ENCODE assay signal across 13 cellular contexts in genomic region chr12:31245822-31246469, GRCh38.
DNase-seq lines count a peak whose midpoint lies in the region; ATAC-seq, FAIRE-seq and TF ChIP-seq lines count a peak whose summit lies in the region.
"Had no signal": no experiment of that assay in that cellular context is flagged by ENCODE, and none has a peak within 500 bp of the region (broad histone marks: within the 10 kb centered on the region; RNA-seq: fewer than 3 reads in every experiment).

No MANE protein-coding gene starts in this region.

- FAIRE-seq in HTR-8/SVneo (lab: Jason Lieb, UNC), result peak; percentile 9
- FAIRE-seq: GM12892 had no signal

- no peak for DNase-seq in HTR-8/SVneo (ENCODE audit: insufficient read length, low spot score)
- DNase-seq in RPMI7951 (ENCODE audit: low read depth), result peak; percentile 15
- DNase-seq in epithelial cell of proximal tubule (ENCODE audit: low read depth), result no peak
- DNase-seq in osteoblast (ENCODE audit: insufficient read length, low spot score, missing footprints), result no peak
- DNase-seq: activated CD4-positive, alpha-beta T cell treated with anti-CD3 and anti-CD28 coated beads, Interleukin-2, amount 50 U/mL, for 48 hours; activated naive CD4-positive, alpha-beta T cell treated with anti-CD3 and anti-CD28 coated beads, Interleukin-2, amount 10 ng/mL, durations not matched to agents 7 days and 5 days; glutamatergic neuron; NCI-H774; psoas muscle had no signal

- H3K9me3 ChIP-seq in osteoblast (ENCODE audit: low read depth, low read length), result no peaks in the 10 kb centered on the region
- H3K9me3 ChIP-seq: psoas muscle had no signal

- TF ChIP-seq CTCF in epithelial cell of proximal tubule (conservative IDR thresholded peaks at IDR 0.05; ENCODE audit: low read depth, low read length) (peak; percentile 7), osteoblast (IDR thresholded peaks at IDR 0.05; ENCODE audit: extremely low read depth, low read depth, low read length) (no peak)

- H3K4me3 ChIP-seq in epithelial cell of proximal tubule (ENCODE audit: low read depth, low read length) (no peak overlapping the region), osteoblast (ENCODE audit: insufficient read depth, low read length) (no peak overlapping the region)
- H3K4me3 ChIP-seq: psoas muscle had no signal

- H3K79me2 ChIP-seq in osteoblast (ENCODE audit: insufficient read depth, low read length), result no peaks in the 10 kb centered on the region

- no peak overlapping the region for H3K4me2 ChIP-seq in osteoblast (ENCODE audit: insufficient read depth, low read length)

- H4K20me1 ChIP-seq in osteoblast (ENCODE audit: insufficient read depth, low read length), result no peaks in the 10 kb centered on the region

- peaks cover 6% of the 10 kb centered on the region for H3K27me3 ChIP-seq in osteoblast (ENCODE audit: insufficient read depth, low read length)

- H3K27ac ChIP-seq in osteoblast (ENCODE audit: low read depth, low read length), result no peak overlapping the region
- H3K27ac ChIP-seq: psoas muscle had no signal

- H3K36me3 ChIP-seq in osteoblast (ENCODE audit: insufficient read depth, low read length), result no peaks in the 10 kb centered on the region

- ATAC-seq in HG03521 (IDR thresholded peaks at IDR 0.05; ENCODE audit: unreplicated experiment) (no peak), HG02852 (IDR thresholded peaks at IDR 0.05; ENCODE audit: unreplicated experiment) (no peak), GM21515 (IDR thresholded peaks at IDR 0.05; ENCODE audit: unreplicated experiment) (no peak)
- ATAC-seq: psoas muscle had no signal

- H2AFZ ChIP-seq in osteoblast (ENCODE audit: low read length), result peak overlapping the region; percentile 41

- H3K4me1 ChIP-seq in osteoblast (ENCODE audit: insufficient read depth, low read length), result no peaks in the 10 kb centered on the region
- H3K4me1 ChIP-seq: psoas muscle had no signal
